In genomic region chr17:17797119-17797809, GRCh38 we compare ENCODE assay signal across 18 cellular contexts.
"Had no signal": no experiment of that assay in that cellular context is flagged by ENCODE, and none has a peak within 500 bp of the region (broad histone marks: within the 10 kb centered on the region; RNA-seq: fewer than 3 reads in every experiment).

No MANE protein-coding gene starts in this region.

- H3K4me1 ChIP-seq: pancreas had no signal

- DNase-seq: activated B cell treated with CpG ODN at 0.5 μM for 24 hours; activated CD4-positive, alpha-beta memory T cell treated with anti-CD3 and anti-CD28 coated beads for 36 hours; activated CD4-positive, alpha-beta T cell treated with anti-CD3 and anti-CD28 coated beads for 4 hours; activated CD8-positive, alpha-beta memory T cell treated with anti-CD3 and anti-CD28 coated beads, Interleukin-2, amount 10 ng/mL, durations not matched to agents 7 days and 5 days; activated naive CD4-positive, alpha-beta T cell treated with anti-CD3 and anti-CD28 coated beads for 36 hours; activated naive CD8-positive, alpha-beta T cell treated with anti-CD3 and anti-CD28 coated beads, Interleukin-2, amount 50 U/mL, for 24 hours; anterior cingulate cortex; head of caudate nucleus; kidney glomerular epithelial cell; naive thymus-derived CD8-positive, alpha-beta T cell; sigmoid colon; stimulated activated CD4-positive, alpha-beta T cell treated with anti-CD3 and anti-CD28 coated beads, Interleukin-4, amount 100 ng/mL, for 4 hours had no signal

- H3K9me3 ChIP-seq: pancreas, sigmoid colon, thoracic aorta, upper lobe of left lung had no signal

- H3K27ac ChIP-seq: coronary artery, pancreas, thoracic aorta, upper lobe of left lung had no signal

- H3K4me3 Mint-ChIP-seq: activated B cell treated with CpG ODN at 0.5 μM for 24 hours; activated CD4-positive, alpha-beta memory T cell treated with anti-CD3 and anti-CD28 coated beads for 36 hours; activated CD8-positive, alpha-beta memory T cell treated with anti-CD3 and anti-CD28 coated beads, Interleukin-2, amount 10 ng/mL, durations not matched to agents 7 days and 5 days; activated naive CD4-positive, alpha-beta T cell treated with anti-CD3 and anti-CD28 coated beads for 36 hours; activated naive CD8-positive, alpha-beta T cell treated with anti-CD3 and anti-CD28 coated beads, Interleukin-2, amount 50 U/mL, for 24 hours; brain; naive thymus-derived CD8-positive, alpha-beta T cell; stimulated activated memory B cell treated with anti-CD40 and anti-IgM and Interleukin-4, amounts not matched to agents 10 μg/mL and 1 μg/mL and 100 μg/mL, for 72 hours had no signal

- H3K27me3 Mint-ChIP-seq: activated B cell treated with CpG ODN at 0.5 μM for 24 hours; activated CD4-positive, alpha-beta memory T cell treated with anti-CD3 and anti-CD28 coated beads for 36 hours; activated CD8-positive, alpha-beta memory T cell treated with anti-CD3 and anti-CD28 coated beads, Interleukin-2, amount 10 ng/mL, durations not matched to agents 7 days and 5 days; activated naive CD8-positive, alpha-beta T cell treated with anti-CD3 and anti-CD28 coated beads, Interleukin-2, amount 50 U/mL, for 24 hours; brain; naive thymus-derived CD8-positive, alpha-beta T cell; stimulated activated memory B cell treated with anti-CD40 and anti-IgM and Interleukin-4, amounts not matched to agents 10 μg/mL and 1 μg/mL and 100 μg/mL, for 72 hours had no signal

- H3K27me3 ChIP-seq: pancreas, sigmoid colon, upper lobe of left lung had no signal

- H3K4me3 ChIP-seq: coronary artery, pancreas, sigmoid colon, thoracic aorta, upper lobe of left lung had no signal

- ATAC-seq: activated CD8-positive, alpha-beta memory T cell treated with anti-CD3 and anti-CD28 coated beads, Interleukin-2, amount 10 ng/mL, durations not matched to agents 7 days and 5 days; activated naive CD8-positive, alpha-beta T cell treated with anti-CD3 and anti-CD28 coated beads, Interleukin-2, amount 50 U/mL, for 24 hours; naive thymus-derived CD8-positive, alpha-beta T cell; pancreas; stimulated activated memory B cell treated with anti-CD40 and anti-IgM and Interleukin-4, amounts not matched to agents 10 μg/mL and 1 μg/mL and 100 μg/mL, for 72 hours had no signal

- H3K27ac Mint-ChIP-seq: activated B cell treated with CpG ODN at 0.5 μM for 24 hours; activated CD4-positive, alpha-beta memory T cell treated with anti-CD3 and anti-CD28 coated beads for 36 hours; activated CD8-positive, alpha-beta memory T cell treated with anti-CD3 and anti-CD28 coated beads, Interleukin-2, amount 10 ng/mL, durations not matched to agents 7 days and 5 days; activated naive CD4-positive, alpha-beta T cell treated with anti-CD3 and anti-CD28 coated beads for 36 hours; activated naive CD8-positive, alpha-beta T cell treated with anti-CD3 and anti-CD28 coated beads, Interleukin-2, amount 50 U/mL, for 24 hours; stimulated activated memory B cell treated with anti-CD40 and anti-IgM and Interleukin-4, amounts not matched to agents 10 μg/mL and 1 μg/mL and 100 μg/mL, for 72 hours had no signal

- H3K9me3 Mint-ChIP-seq: activated B cell treated with CpG ODN at 0.5 μM for 24 hours; activated CD4-positive, alpha-beta memory T cell treated with anti-CD3 and anti-CD28 coated beads for 36 hours; activated naive CD4-positive, alpha-beta T cell treated with anti-CD3 and anti-CD28 coated beads for 36 hours; activated naive CD8-positive, alpha-beta T cell treated with anti-CD3 and anti-CD28 coated beads, Interleukin-2, amount 50 U/mL, for 24 hours; brain; naive thymus-derived CD8-positive, alpha-beta T cell; stimulated activated memory B cell treated with anti-CD40 and anti-IgM and Interleukin-4, amounts not matched to agents 10 μg/mL and 1 μg/mL and 100 μg/mL, for 72 hours had no signal
